Comparison of ENCODE assay signal across 14 cellular contexts in genomic region chr17:77327566-77328463, GRCh38.
DNase-seq lines count a peak whose midpoint lies in the region; ATAC-seq and TF ChIP-seq lines count a peak whose summit lies in the region.
"Had no signal": no experiment of that assay in that cellular context is flagged by ENCODE, and none has a peak within 500 bp of the region (broad histone marks: within the 10 kb centered on the region; RNA-seq: fewer than 3 reads in every experiment).

No MANE protein-coding gene starts in this region.

- peaks cover 52% of the 10 kb centered on the region for H3K4me1 Mint-ChIP-seq in activated CD8-positive, alpha-beta memory T cell treated with anti-CD3 and anti-CD28 coated beads, Interleukin-2, amount 10 ng/mL, durations not matched to agents 7 days and 5 days
- peaks cover 46% of the 10 kb centered on the region for H3K4me1 Mint-ChIP-seq in activated T-helper 17 cell treated with anti-CD3 and anti-CD28 coated beads, Interleukin-2, amount 50 U/mL, for 72 hours

- peaks cover 8% of the 10 kb centered on the region for H3K9me3 ChIP-seq in mesenchymal stem cell (ENCODE audit: control insufficient read depth, low read length)
- H3K9me3 ChIP-seq in suprapubic skin: no peaks in the 10 kb centered on the region

- peaks cover 4% of the 10 kb centered on the region for H3K36me3 Mint-ChIP-seq in activated CD8-positive, alpha-beta memory T cell treated with anti-CD3 and anti-CD28 coated beads, Interleukin-2, amount 10 ng/mL, durations not matched to agents 7 days and 5 days
- no peaks in the 10 kb centered on the region for H3K36me3 Mint-ChIP-seq in activated T-helper 17 cell treated with anti-CD3 and anti-CD28 coated beads, Interleukin-2, amount 50 U/mL, for 72 hours (ENCODE audit: low read depth)

- peak overlapping the region in 1 of 2 experiments; percentile 18 for H3K18ac ChIP-seq in mesenchymal stem cell (ENCODE audit: low read depth in 1 of 2, low read length in 2 of 2)

- DNase-seq in activated CD8-positive, alpha-beta memory T cell treated with anti-CD3 and anti-CD28 coated beads for 24 hours: peak; percentile 56
- DNase-seq in activated CD8-positive, alpha-beta memory T cell treated with anti-CD3 and anti-CD28 coated beads, Interleukin-2, amount 10 ng/mL, durations not matched to agents 7 days and 5 days: no peak
- no peak for DNase-seq in mesenchymal stem cell
- DNase-seq in suprapubic skin (ENCODE audit: low spot score in 2 of 2): peak; percentile 57 to 70
- no peak for DNase-seq in omental fat pad (ENCODE audit: low spot score)
- DNase-seq in KBM-7: no peak
- DNase-seq in COLO829 (ENCODE audit: low spot score): no peak
- DNase-seq: cerebellar nuclear complex; DMS53; Karpas-422; stimulated activated CD4-positive, alpha-beta T cell treated with anti-CD3 and anti-CD28 coated beads, Interleukin-4, amount 100 ng/mL, for 1 hour had no signal

- peaks cover 13% of the 10 kb centered on the region for H3K79me1 ChIP-seq in mesenchymal stem cell (replicated peaks; ENCODE audit: low read length, poor library complexity, severe bottlenecking)

- no peak for TF ChIP-seq CTCF in suprapubic skin (IDR thresholded peaks at IDR 0.05)
- TF ChIP-seq CTCF in omental fat pad (IDR thresholded peaks at IDR 0.05): no peak

- TF ChIP-seq POLR2A in suprapubic skin (IDR thresholded peaks at IDR 0.05): no peak

- H3K4me1 ChIP-seq in mesenchymal stem cell (ENCODE audit: control insufficient read depth, insufficient read depth, low read depth, low read length): peaks cover 58% of the 10 kb centered on the region
- H3K4me1 ChIP-seq in suprapubic skin: peaks cover 81% of the 10 kb centered on the region

- no peak overlapping the region for H3K23ac ChIP-seq in mesenchymal stem cell (ENCODE audit: low read length in 2 of 2)

- no peaks in the 10 kb centered on the region for H3K27me3 Mint-ChIP-seq in activated CD8-positive, alpha-beta memory T cell treated with anti-CD3 and anti-CD28 coated beads, Interleukin-2, amount 10 ng/mL, durations not matched to agents 7 days and 5 days
- H3K27me3 Mint-ChIP-seq in activated T-helper 17 cell treated with anti-CD3 and anti-CD28 coated beads, Interleukin-2, amount 50 U/mL, for 72 hours: no peaks in the 10 kb centered on the region

- no peak overlapping the region for H2AFZ ChIP-seq in mesenchymal stem cell (ENCODE audit: low read depth, low read length)
- H2AFZ ChIP-seq: parathyroid adenoma had no signal

- H3K27me3 ChIP-seq in mesenchymal stem cell (ENCODE audit: control insufficient read depth in 1 of 2, insufficient read depth in 1 of 2, low read length in 2 of 2) (no peaks in the 10 kb centered on the region), suprapubic skin (no peaks in the 10 kb centered on the region)

- H3K36me3 ChIP-seq in mesenchymal stem cell (ENCODE audit: control insufficient read depth in 1 of 2, insufficient read depth in 2 of 2, low read depth in 1 of 2, low read length in 2 of 2) (peaks cover 19 to 43% of the 10 kb centered on the region in 2 experiments), suprapubic skin (no peaks in the 10 kb centered on the region)

- peaks cover under 1% of the 10 kb centered on the region for H3K9me3 Mint-ChIP-seq in activated CD8-positive, alpha-beta memory T cell treated with anti-CD3 and anti-CD28 coated beads, Interleukin-2, amount 10 ng/mL, durations not matched to agents 7 days and 5 days (ENCODE audit: low read depth)
- no peaks in the 10 kb centered on the region for H3K9me3 Mint-ChIP-seq in activated T-helper 17 cell treated with anti-CD3 and anti-CD28 coated beads, Interleukin-2, amount 50 U/mL, for 72 hours

- H3K4ac ChIP-seq in mesenchymal stem cell (ENCODE audit: low read depth in 1 of 2, low read length in 2 of 2): no peak overlapping the region

- H3K4me2 ChIP-seq in mesenchymal stem cell (ENCODE audit: low read length, poor library complexity, severe bottlenecking): no peak overlapping the region

- peak overlapping the region; percentile 3 for H3K9ac ChIP-seq in mesenchymal stem cell (ENCODE audit: low read length)
- H3K9ac ChIP-seq: parathyroid adenoma had no signal

- no peak overlapping the region for H3K4me3 Mint-ChIP-seq in activated CD8-positive, alpha-beta memory T cell treated with anti-CD3 and anti-CD28 coated beads, Interleukin-2, amount 10 ng/mL, durations not matched to agents 7 days and 5 days
- H3K4me3 Mint-ChIP-seq in activated T-helper 17 cell treated with anti-CD3 and anti-CD28 coated beads, Interleukin-2, amount 50 U/mL, for 72 hours: no peak overlapping the region

- H2BK15ac ChIP-seq in mesenchymal stem cell (ENCODE audit: low read depth, poor library complexity, severe bottlenecking): no peak overlapping the region

- TF ChIP-seq EP300 in suprapubic skin (IDR thresholded peaks at IDR 0.05): no peak

- no peak overlapping the region for H2BK12ac ChIP-seq in mesenchymal stem cell (ENCODE audit: low read length in 2 of 2)

- 95% methylated on average over 29 of the region's 29 CpGs for WGBS in mesenchymal stem cell
- WGBS in suprapubic skin: 81% methylated on average over 24 of the region's 29 CpGs

- H2BK120ac ChIP-seq in mesenchymal stem cell (ENCODE audit: low read depth, low read length): no peak overlapping the region

- CTCF ChIA-PET in activated CD8-positive, alpha-beta memory T cell treated with anti-CD3 and anti-CD28 coated beads, Interleukin-2, amount 10 ng/mL, durations not matched to agents 7 days and 5 days (lab: Charles Lee): interaction anchor here (0.8 to 5.9 kb wide), 7 partner anchors 13 to 167 kb away, joined by 3 to 38 read pairs (median 3); no protein-coding TSS in a partner anchor

- no peak overlapping the region for H3K27ac ChIP-seq in mesenchymal stem cell (ENCODE audit: low read length, poor library complexity, severe bottlenecking)
- no peak overlapping the region for H3K27ac ChIP-seq in suprapubic skin
- H3K27ac ChIP-seq: parathyroid adenoma had no signal

- peak overlapping the region; percentile 54 for H4K91ac ChIP-seq in mesenchymal stem cell (ENCODE audit: low read length)

- H4K8ac ChIP-seq in mesenchymal stem cell (ENCODE audit: low read length): no peak overlapping the region

- H3K14ac ChIP-seq in mesenchymal stem cell (ENCODE audit: low read length in 2 of 2): peak overlapping the region in 1 of 2 experiments; percentile 2

- H2BK5ac ChIP-seq in mesenchymal stem cell (ENCODE audit: low read depth, low read length, poor library complexity, severe bottlenecking): no peak overlapping the region

- no peak for ATAC-seq in activated CD8-positive, alpha-beta memory T cell treated with anti-CD3 and anti-CD28 coated beads, Interleukin-2, amount 10 ng/mL, durations not matched to agents 7 days and 5 days
- ATAC-seq in activated T-helper 17 cell treated with anti-CD3 and anti-CD28 coated beads, Interleukin-2, amount 50 U/mL, for 72 hours (replicated peaks): no peak
- ATAC-seq in omental fat pad (ENCODE audit: low FRiP score): no peak
- ATAC-seq: HCT116 had no signal

- in situ Hi-C loops in KBM-7 (cut with MboI; ENCODE audit: low pct_unique_long_range_greater_than_20kb, low sequenced_read_pairs): no loop called here

- peak overlapping the region; percentile 34 for H2AK5ac ChIP-seq in mesenchymal stem cell (ENCODE audit: low read length, severe bottlenecking)

- H3K27ac Mint-ChIP-seq in activated CD8-positive, alpha-beta memory T cell treated with anti-CD3 and anti-CD28 coated beads, Interleukin-2, amount 10 ng/mL, durations not matched to agents 7 days and 5 days: no peak overlapping the region
- H3K27ac Mint-ChIP-seq in activated T-helper 17 cell treated with anti-CD3 and anti-CD28 coated beads, Interleukin-2, amount 50 U/mL, for 72 hours: peak overlapping the region; percentile 13

- H3K4me3 ChIP-seq in mesenchymal stem cell (ENCODE audit: insufficient read depth in 1 of 2, low read depth in 1 of 2, low read length in 2 of 2) (no peak overlapping the region), suprapubic skin (no peak overlapping the region)

Comparison
In these comparisons a context has a peak if more than half of its experiments do, and no peak if none do; other contexts are left out.
1. DNase-seq: peak in activated CD8-positive, alpha-beta memory T cell treated with anti-CD3 and anti-CD28 coated beads for 24 hours (single experiment) and suprapubic skin (2 of 2); none in activated CD8-positive, alpha-beta memory T cell treated with anti-CD3 and anti-CD28 coated beads, Interleukin-2, amount 10 ng/mL, durations not matched to agents 7 days and 5 days (single experiment), mesenchymal stem cell (single experiment), omental fat pad (single experiment), KBM-7 (single experiment) and COLO829 (single experiment).